Comparison of ENCODE assay signal across 1 cellular context in genomic region chrX:10023821-10024220, GRCh38.
TF ChIP-seq lines count a peak whose summit lies in the region.

No MANE protein-coding gene starts in this region.

TF ChIP-seq in A549, 52 proteins besides CTCF, POLR2A, EP300 and RAD21 (continued from another document):
- no peak for TF ChIP-seq NR3C1 (IDR thresholded peaks at IDR 0.05)
- no peak for TF ChIP-seq BHLHE40 (IDR thresholded peaks at IDR 0.05; ENCODE audit: low read depth, low read length)
- TF ChIP-seq GATA3 (IDR thresholded peaks at IDR 0.05; ENCODE audit: borderline replicate concordance) = no peak
- TF ChIP-seq CHD4 (IDR thresholded peaks at IDR 0.05; ENCODE audit: borderline replicate concordance) = no peak
